Comparison of ENCODE assay signal across 1 cellular context in genomic region chr2:141392517-141393213, GRCh38.
TF ChIP-seq lines count a peak whose summit lies in the region.

No MANE protein-coding gene starts in this region.

TF ChIP-seq in SK-N-SH treated with all-trans-retinoic acid at 6 μM for 48 hours, 23 proteins besides CTCF, POLR2A, EP300 and RAD21 (continued from another document):
- TF ChIP-seq ZNF565 (CRISPR knock-in tag; conservative IDR thresholded peaks at IDR 0.05; ENCODE audit: low read depth) = no peak
- TF ChIP-seq ZC3H10 (CRISPR knock-in tag; IDR thresholded peaks at IDR 0.05) = 0 out of 2 replicates have a peak, but pooled peaks have one; percentile 38
- no peak for TF ChIP-seq RARB (CRISPR knock-in tag; IDR thresholded peaks at IDR 0.05)
- no peak for TF ChIP-seq ARNTL (CRISPR knock-in tag; IDR thresholded peaks at IDR 0.05; ENCODE audit: borderline replicate concordance, low read depth)
